Comparison of ENCODE assay signal across 19 cellular contexts in genomic region chr1:30120268-30121000, GRCh38.
DNase-seq lines count a peak whose midpoint lies in the region; ATAC-seq, FAIRE-seq and TF ChIP-seq lines count a peak whose summit lies in the region.
"Had no signal": no experiment of that assay in that cellular context is flagged by ENCODE, and none has a peak within 500 bp of the region (broad histone marks: within the 10 kb centered on the region; RNA-seq: fewer than 3 reads in every experiment).

No MANE protein-coding gene starts in this region.

- no peak overlapping the region for H3K4me3 Mint-ChIP-seq in nephron
- H3K4me3 Mint-ChIP-seq: B cell; CD4-positive, alpha-beta T cell; HFFc6 had no signal

- BruUV-seq in A673 (replicated peaks; lab: Mats Ljungman, UMichigan): no TSS peak

- peaks cover 15% of the 10 kb centered on the region for H3K4me1 Mint-ChIP-seq in nephron
- H3K4me1 Mint-ChIP-seq: B cell had no signal

- H3K36me3 Mint-ChIP-seq in nephron (ENCODE audit: low read depth): no peaks in the 10 kb centered on the region

- FAIRE-seq in bronchial epithelial cell (lab: Jason Lieb, UNC): peak; percentile 77
- FAIRE-seq: GM18507, H1, HepG2, HTR-8/SVneo had no signal

- CTCF ChIA-PET in A673 (lab: Charles Lee): no interaction called here

- POLR2A ChIA-PET in A673 (lab: Charles Lee; ENCODE audit: low non-redundant PET): no interaction called here

- TF ChIP-seq CTCF in A673 (conservative IDR thresholded peaks at IDR 0.05; ENCODE audit: low read depth, low read length): no peak
- no peak for TF ChIP-seq CTCF in bronchial epithelial cell (IDR thresholded peaks at IDR 0.05; ENCODE audit: insufficient read depth, low read length, severe bottlenecking)
- no peak for TF ChIP-seq CTCF in nephron (IDR thresholded peaks at IDR 0.05; ENCODE audit: unreplicated experiment in 3 of 3)
- TF ChIP-seq CTCF in psoas muscle (IDR thresholded peaks at IDR 0.05): no peak

- no peaks in the 10 kb centered on the region for H3K9me3 Mint-ChIP-seq in nephron
- H3K9me3 Mint-ChIP-seq: CD4-positive, alpha-beta T cell had no signal

- H3K4me1 ChIP-seq in A673 (ENCODE audit: insufficient read depth, low read length, poor library complexity, severe bottlenecking): peaks cover 10% of the 10 kb centered on the region
- no peaks in the 10 kb centered on the region for H3K4me1 ChIP-seq in psoas muscle
- H3K4me1 ChIP-seq: HAP-1 had no signal

- H3K4me3 ChIP-seq in A673 (ENCODE audit: low read depth, low read length, poor library complexity, severe bottlenecking) (no peak overlapping the region), bronchial epithelial cell (ENCODE audit: low read depth, low read length) (no peak overlapping the region), psoas muscle (no peak overlapping the region)
- H3K4me3 ChIP-seq: GM12878, HAP-1 had no signal

- DNase-seq in A673 (ENCODE audit: low spot score) (peak; percentile 22), NCI-H524 treated with DMSO at 0.1 percent for 48 hours (lab: John Stamatoyannopoulos, UW) (peak; percentile 15), bronchial epithelial cell (ENCODE audit: low read depth) (no peak), head of caudate nucleus (no peak), NCI-H1436 (lab: John Stamatoyannopoulos, UW) (no peak), psoas muscle (no peak)
- DNase-seq: C1 segment of cervical spinal cord; CD4-positive, alpha-beta T cell; DMS79; HFFc6 had no signal

- H3K27me3 Mint-ChIP-seq in nephron (ENCODE audit: low read depth): peaks cover 27% of the 10 kb centered on the region
- H3K27me3 Mint-ChIP-seq: CD4-positive, alpha-beta T cell had no signal

- 77 to 79% (median 79%) methylated on average over 16 of the region's 16 CpGs for WGBS in psoas muscle, 3 donors

- ATAC-seq in HG02623 (IDR thresholded peaks at IDR 0.05; ENCODE audit: unreplicated experiment) (no peak), psoas muscle (no peak)
- ATAC-seq: GM12878, HepG2 had no signal

- no peaks in the 10 kb centered on the region for H3K9me3 ChIP-seq in A673 (ENCODE audit: low read depth, low read length, poor library complexity, severe bottlenecking)
- H3K9me3 ChIP-seq in psoas muscle: no peaks in the 10 kb centered on the region
- H3K9me3 ChIP-seq: HAP-1 had no signal

- H3K27ac Mint-ChIP-seq in nephron: peak overlapping the region; percentile 77 to 85 (median 79)
- H3K27ac Mint-ChIP-seq: B cell; CD4-positive, alpha-beta T cell; HFFc6 had no signal

- H3K27me3 ChIP-seq in A673 (replicated peaks; ENCODE audit: insufficient read depth, low read depth, low read length, poor library complexity) (no peaks in the 10 kb centered on the region), bronchial epithelial cell (ENCODE audit: control insufficient read depth, insufficient read depth, low read length) (no peaks in the 10 kb centered on the region), psoas muscle (ENCODE audit: insufficient read depth in 3 of 3, low read length in 2 of 3) (peaks cover 0 to under 1% (median 0%) of the 10 kb centered on the region in 3 donors)

- intact Hi-C loops in A673 (cut with micrococcal nuclease; ENCODE audit: unreplicated experiment): no loop called here
- intact Hi-C loops in head of caudate nucleus (cut with DNase I): no loop called here
- intact Hi-C loops in psoas muscle (cut with DNase I): no loop called here

- H3K36me3 ChIP-seq in A673 (ENCODE audit: insufficient read depth, low read length, poor library complexity, severe bottlenecking): no peaks in the 10 kb centered on the region
- no peaks in the 10 kb centered on the region for H3K36me3 ChIP-seq in bronchial epithelial cell (ENCODE audit: control insufficient read depth, insufficient read depth, low read length)
- H3K36me3 ChIP-seq in psoas muscle (ENCODE audit: insufficient read depth in 1 of 2, low read depth in 1 of 2): no peaks in the 10 kb centered on the region
- H3K36me3 ChIP-seq: HAP-1 had no signal

- H3K27ac ChIP-seq in A673 (ENCODE audit: low read depth, low read length, poor library complexity, severe bottlenecking) (no peak overlapping the region), psoas muscle (no peak overlapping the region)

Comparison
In these comparisons a context has a peak if more than half of its experiments do, and no peak if none do; other contexts are left out.
1. DNase-seq: peak in A673 (single experiment) and NCI-H524 treated with DMSO at 0.1 percent for 48 hours (single experiment); none in bronchial epithelial cell (single experiment), head of caudate nucleus (0 of 42), NCI-H1436 (single experiment) and psoas muscle (0 of 2).